In the genomic region with DNA sequence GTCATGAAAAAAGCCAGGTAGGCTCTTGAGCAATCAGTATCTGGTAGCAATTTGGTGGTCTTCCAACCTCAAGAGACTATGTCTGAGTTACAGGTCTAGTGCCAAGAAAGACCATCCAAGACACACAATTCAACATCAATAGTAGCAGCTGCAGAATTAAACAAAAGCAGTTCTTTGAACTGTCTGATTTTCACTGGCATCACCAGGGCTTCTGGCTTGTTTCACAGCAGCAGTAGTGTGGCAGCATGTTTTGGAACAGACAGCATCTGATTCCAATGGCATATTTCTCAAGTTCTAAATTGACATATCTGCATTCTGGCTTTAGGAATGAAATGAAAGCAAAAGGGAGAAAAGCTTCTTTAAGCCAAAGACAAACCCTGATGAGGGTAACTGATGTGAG, we compare ENCODE assay signal across 20 cellular contexts.
"Had no signal": no experiment of that assay in that cellular context is flagged by ENCODE, and none has a peak within 500 bp of the region (broad histone marks: within the 10 kb centered on the region; RNA-seq: fewer than 3 reads in every experiment).

No MANE protein-coding gene starts in this region.

- H3K27me3 ChIP-seq: esophagus muscularis mucosa, heart right ventricle, right lobe of liver, testis, upper lobe of left lung had no signal

- H3K27ac ChIP-seq: esophagus muscularis mucosa, heart right ventricle, psoas muscle, right lobe of liver, testis, upper lobe of left lung had no signal

- H3K36me3 ChIP-seq: esophagus muscularis mucosa, heart right ventricle, right lobe of liver, upper lobe of left lung had no signal

- DNase-seq: activated CD4-positive, alpha-beta T cell treated with anti-CD3 and anti-CD28 coated beads, Interleukin-2, amount 50 U/mL, for 1 hour; activated CD8-positive, alpha-beta memory T cell treated with anti-CD3 and anti-CD28 coated beads for 24 hours; activated gamma-delta T cell treated with Interleukin-2 at 50 U/mL for 16 hours; activated naive CD8-positive, alpha-beta T cell treated with anti-CD3 and anti-CD28 coated beads, Interleukin-2, amount 10 ng/mL, durations not matched to agents 7 days and 5 days; aorta; cortex of kidney; effector CD4-positive, alpha-beta T cell; foreskin melanocyte; heart right ventricle; mammary epithelial cell; nucleus accumbens; psoas muscle; right lobe of liver; stimulated activated CD4-positive, alpha-beta T cell treated with anti-CD3 and anti-CD28 coated beads, Interleukin-1b, Interleukin-23, amount 100 ng/mL, for 48 hours; stimulated activated naive CD8-positive, alpha-beta T cell treated with anti-CD3 and anti-CD28 coated beads, Interleukin-15, amount 100 ng/mL, for 72 hours; T-cell; T1000; testis; upper lobe of left lung had no signal

- H3K4me1 ChIP-seq: esophagus muscularis mucosa, heart right ventricle, psoas muscle, right lobe of liver, testis, upper lobe of left lung had no signal

- H3K9me3 ChIP-seq: esophagus muscularis mucosa, psoas muscle, right lobe of liver, testis, upper lobe of left lung had no signal

- H3K4me3 ChIP-seq: esophagus muscularis mucosa, heart right ventricle, psoas muscle, right lobe of liver, testis, upper lobe of left lung had no signal
